8 cellular contexts compared by ENCODE assay signal in genomic region chr21:42220138-42220701, GRCh38.
DNase-seq lines count a peak whose midpoint lies in the region; ATAC-seq and TF ChIP-seq lines count a peak whose summit lies in the region.

No MANE protein-coding gene starts in this region.

- DNase-seq in Ammon's horn (ENCODE audit: low spot score) (peak; percentile 80), NCI-H2029 (lab: John Stamatoyannopoulos, UW) (peak; percentile 91), choroid plexus epithelial cell (ENCODE audit: low read depth) (peak; percentile 86), kidney glomerular epithelial cell (lab: John Stamatoyannopoulos, UW) (peak; percentile 69), smooth muscle cell of the brain vasculature (ENCODE audit: low read depth, low spot score) (peak; percentile 51), RKO (ENCODE audit: low spot score) (no peak)
- DNase-seq in activated CD4-positive, alpha-beta T cell treated with anti-CD3 and anti-CD28 coated beads for 1 hour, result peak; percentile 49

- peak overlapping the region; percentile 52 for H3K4me3 ChIP-seq in choroid plexus epithelial cell (ENCODE audit: low read depth, low read length)

- peak; percentile 69 for ATAC-seq in GM19395 (IDR thresholded peaks at IDR 0.05; ENCODE audit: unreplicated experiment)

- no peak for TF ChIP-seq CTCF in choroid plexus epithelial cell (conservative IDR thresholded peaks at IDR 0.05; ENCODE audit: low read depth, low read length)
